Comparison of ENCODE assay signal across 14 cellular contexts in the genomic region with DNA sequence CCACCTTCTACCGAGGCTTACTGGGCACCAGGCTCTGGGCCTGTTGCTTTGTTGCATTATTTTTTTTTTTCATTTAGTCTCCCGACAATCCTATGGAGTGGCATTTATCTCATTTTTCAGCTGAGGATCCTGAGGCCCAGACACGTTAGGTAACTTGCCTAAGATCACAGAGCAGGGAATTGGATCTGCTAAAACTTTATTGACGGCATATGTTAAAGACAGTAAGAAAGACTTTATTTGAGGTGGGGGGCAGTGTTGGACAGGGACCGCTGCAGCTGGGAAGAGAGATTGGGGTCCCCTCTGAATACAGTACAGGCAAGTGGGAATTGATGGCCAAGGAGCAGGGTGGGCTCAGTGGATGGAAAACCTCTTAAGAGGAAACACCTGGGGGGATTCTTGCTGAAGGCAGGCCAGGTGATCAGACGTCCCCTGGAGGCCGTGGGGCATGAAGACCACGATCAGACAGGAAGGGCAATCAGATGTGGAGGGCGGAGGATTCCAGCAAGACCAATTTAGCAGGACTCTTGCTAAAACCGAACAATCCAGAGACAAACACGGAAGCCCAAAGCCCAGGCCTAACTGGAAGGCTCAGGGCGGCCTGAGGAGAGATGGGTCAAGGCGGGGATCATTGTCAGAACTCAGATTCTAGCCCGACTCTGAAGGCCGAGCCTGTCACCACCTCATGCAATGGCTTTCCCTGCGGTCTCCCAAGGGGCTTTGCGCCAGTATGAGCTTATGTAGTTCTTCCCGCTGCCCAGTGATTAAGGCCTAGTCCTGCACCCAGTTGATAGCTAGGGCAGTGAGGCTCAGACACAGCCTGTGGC. TPM values are rescaled to one million over a fixed set of nuclear protein-coding genes. Genes with fewer than 3 reads are reported as not detected.
A peak's percentile ranks its signal among the peaks of the same experiment; 100 is the strongest.
DNase-seq lines count a peak whose midpoint lies in the region; ATAC-seq, FAIRE-seq and TF ChIP-seq lines count a peak whose summit lies in the region.
"Had no signal": no experiment of that assay in that cellular context is flagged by ENCODE, and none has a peak within 500 bp of the region (broad histone marks: within the 10 kb centered on the region; RNA-seq: fewer than 3 reads in every experiment).

No MANE protein-coding gene starts in this region.

- H3K4me3 ChIP-seq in heart right ventricle (no peak overlapping the region), small intestine (ENCODE audit: low read depth in 1 of 2, low read length in 2 of 2) (no peak overlapping the region)
- H3K4me3 ChIP-seq: psoas muscle, thyroid gland had no signal

- 85% methylated on average over 18 of the region's 18 CpGs for WGBS in heart right ventricle, 2 donors
- 81 to 84% (median 83%) methylated on average over 18 of the region's 18 CpGs for WGBS in small intestine, 3 donors

- no peak for TF ChIP-seq CTCF in heart right ventricle (IDR thresholded peaks at IDR 0.05)

- intact Hi-C loops in Right ventricle myocardium superior (cut with DNase I) (loop anchor here (5.0 kb wide), 2 partner anchors 947 to 1087 kb away; no protein-coding TSS in a partner anchor), heart right ventricle (cut with DNase I) (loop anchor here in 7 of 10 donors (5.0 to 10.0 kb wide), 4 partner anchors 939 to 1289 kb away; no protein-coding TSS in a partner anchor)
- intact Hi-C loops in dendritic cell treated with granulocyte-macrophage colony-stimulating factor and Interleukin-4, amounts not matched to agents 40 ng/mL and 50 ng/mL, for 4 days (cut with micrococcal nuclease): no loop called here

- DNase-seq in Right ventricle myocardium superior (peak; percentile 17), heart right ventricle (no peak), T-helper 1 cell (no peak), small intestine (no peak), GM19238 (ENCODE audit: insufficient read length, low spot score) (no peak), amygdala (lab: John Stamatoyannopoulos, UW) (no peak)
- DNase-seq: DMS79, NCI-H510A, SIG-M5 had no signal

- no peak overlapping the region for H3K4me3 Mint-ChIP-seq in dendritic cell treated with granulocyte-macrophage colony-stimulating factor and Interleukin-4, amounts not matched to agents 40 ng/mL and 50 ng/mL, for 4 days
- H3K4me3 Mint-ChIP-seq: mesothelial cell of epicardium had no signal

- peaks cover 26% of the 10 kb centered on the region for H3K27me3 Mint-ChIP-seq in dendritic cell treated with granulocyte-macrophage colony-stimulating factor and Interleukin-4, amounts not matched to agents 40 ng/mL and 50 ng/mL, for 4 days

- H3K27ac Mint-ChIP-seq in dendritic cell treated with granulocyte-macrophage colony-stimulating factor and Interleukin-4, amounts not matched to agents 40 ng/mL and 50 ng/mL, for 4 days: peak overlapping the region; percentile 70
- H3K27ac Mint-ChIP-seq: mesothelial cell of epicardium had no signal

- H3K9me3 ChIP-seq in heart right ventricle: no peaks in the 10 kb centered on the region
- no peaks in the 10 kb centered on the region for H3K9me3 ChIP-seq in small intestine (ENCODE audit: control insufficient read depth, low read depth)
- H3K9me3 ChIP-seq: psoas muscle, thyroid gland had no signal

- FAIRE-seq in small intestine (lab: Jason Lieb, UNC): no peak

- no peaks in the 10 kb centered on the region for H3K36me3 Mint-ChIP-seq in dendritic cell treated with granulocyte-macrophage colony-stimulating factor and Interleukin-4, amounts not matched to agents 40 ng/mL and 50 ng/mL, for 4 days (ENCODE audit: low read depth)

- H3K36me3 ChIP-seq in heart right ventricle (no peaks in the 10 kb centered on the region), small intestine (ENCODE audit: control insufficient read depth in 2 of 2, insufficient read depth in 2 of 2, low read length in 2 of 2) (no peaks in the 10 kb centered on the region)
- H3K36me3 ChIP-seq: thyroid gland had no signal

- no peak for ATAC-seq in Right ventricle myocardium superior (ENCODE audit: poor library complexity)
- ATAC-seq in heart right ventricle: no peak
- peak; percentile 21 for ATAC-seq in HG03442 (IDR thresholded peaks at IDR 0.05; ENCODE audit: unreplicated experiment)

- H3K27ac ChIP-seq in heart right ventricle: no peak overlapping the region
- no peak overlapping the region for H3K27ac ChIP-seq in small intestine (ENCODE audit: low read depth in 1 of 2, low read length in 1 of 2)
- H3K27ac ChIP-seq: psoas muscle, thyroid gland had no signal

- no peaks in the 10 kb centered on the region for H3K27me3 ChIP-seq in heart right ventricle
- no peaks in the 10 kb centered on the region for H3K27me3 ChIP-seq in small intestine (ENCODE audit: control insufficient read depth in 2 of 2, insufficient read depth in 2 of 2, low read length in 2 of 2)
- H3K27me3 ChIP-seq: thyroid gland had no signal

- H3K4me1 ChIP-seq in heart right ventricle (peaks cover 7 to 42% (median 11%) of the 10 kb centered on the region in 9 donors), small intestine (ENCODE audit: control insufficient read depth in 2 of 2, insufficient read depth in 1 of 2, low read depth in 1 of 2, low read length in 1 of 2) (no peaks in the 10 kb centered on the region)

- H3K4me1 Mint-ChIP-seq in dendritic cell treated with granulocyte-macrophage colony-stimulating factor and Interleukin-4, amounts not matched to agents 40 ng/mL and 50 ng/mL, for 4 days (ENCODE audit: low read depth): peaks cover 39% of the 10 kb centered on the region

- H3K9me3 Mint-ChIP-seq in dendritic cell treated with granulocyte-macrophage colony-stimulating factor and Interleukin-4, amounts not matched to agents 40 ng/mL and 50 ng/mL, for 4 days: no peaks in the 10 kb centered on the region
- H3K9me3 Mint-ChIP-seq: mesothelial cell of epicardium had no signal

RNA-seq across cellular contexts. Expression of gene RGMA, which starts 53.7 kb away (rescaled TPM):
- 25.0 TPM for total RNA-seq in Right ventricle myocardium superior
- total RNA-seq in heart right ventricle: 10 to 100 TPM in 5 of 10 donors, 1 to 10 TPM in 5; 4.9 to 33.8 (median 10.9) TPM
- 10 to 100 TPM in 1 of 2 donors, 1 to 10 TPM in 1; 7.3 to 11.9 TPM for polyA plus RNA-seq in heart right ventricle
- 10 to 100 TPM in 1 of 3 donors, 1 to 10 TPM in 1, not detected in 1; 1.1 to 15.2 TPM for polyA plus RNA-seq in small intestine
